Comparison of ENCODE assay signal across 10 cellular contexts in genomic region chr1:233615571-233615970, GRCh38. TPM values are rescaled to one million over a fixed set of nuclear protein-coding genes. Genes with fewer than 3 reads are reported as not detected.
DNase-seq lines count a peak whose midpoint lies in the region; ATAC-seq and TF ChIP-seq lines count a peak whose summit lies in the region.
"Had no signal": no experiment of that assay in that cellular context is flagged by ENCODE, and none has a peak within 500 bp of the region (broad histone marks: within the 10 kb centered on the region; RNA-seq: fewer than 3 reads in every experiment).

No MANE protein-coding gene starts in this region.

- TF ChIP-seq POLR2A in esophagus muscularis mucosa (IDR thresholded peaks at IDR 0.05; ENCODE audit: low read depth), result no peak

- peaks cover 14% of the 10 kb centered on the region for H3K27me3 Mint-ChIP-seq in progenitor cell of endocrine pancreas
- H3K27me3 Mint-ChIP-seq in activated CD8-positive, alpha-beta T cell treated with anti-CD3 and anti-CD28 coated beads, Interleukin-2, amount 10 ng/mL, durations not matched to agents 7 days and 5 days (ENCODE audit: low read depth), result peaks cover 48% of the 10 kb centered on the region
- peaks cover 59 to 73% (median 67%) of the 10 kb centered on the region in 5 donors for H3K27me3 Mint-ChIP-seq in naive thymus-derived CD4-positive, alpha-beta T cell

- H3K36me3 Mint-ChIP-seq in progenitor cell of endocrine pancreas (ENCODE audit: insufficient read depth), result peaks cover 6% of the 10 kb centered on the region
- H3K36me3 Mint-ChIP-seq in activated CD8-positive, alpha-beta T cell treated with anti-CD3 and anti-CD28 coated beads, Interleukin-2, amount 10 ng/mL, durations not matched to agents 7 days and 5 days (ENCODE audit: low read depth), result no peaks in the 10 kb centered on the region
- peaks cover 0 to 3% (median 0%) of the 10 kb centered on the region in 5 donors for H3K36me3 Mint-ChIP-seq in naive thymus-derived CD4-positive, alpha-beta T cell

- CTCF ChIA-PET in HEK293 (lab: Yijun Ruan, JAX), result no interaction called here
- CTCF ChIA-PET in activated CD8-positive, alpha-beta T cell treated with anti-CD3 and anti-CD28 coated beads, Interleukin-2, amount 10 ng/mL, durations not matched to agents 7 days and 5 days (lab: Charles Lee), result no interaction called here
- CTCF ChIA-PET in naive thymus-derived CD4-positive, alpha-beta T cell (lab: Charles Lee), result no interaction called here

- peaks cover 14% of the 10 kb centered on the region for H3K4me1 Mint-ChIP-seq in progenitor cell of endocrine pancreas (ENCODE audit: low read depth)
- peaks cover 4% of the 10 kb centered on the region for H3K4me1 Mint-ChIP-seq in activated CD8-positive, alpha-beta T cell treated with anti-CD3 and anti-CD28 coated beads, Interleukin-2, amount 10 ng/mL, durations not matched to agents 7 days and 5 days (ENCODE audit: low read depth)
- peaks cover 0 to 12% (median 5%) of the 10 kb centered on the region in 7 donors for H3K4me1 Mint-ChIP-seq in naive thymus-derived CD4-positive, alpha-beta T cell

- no peak for ATAC-seq in activated CD8-positive, alpha-beta T cell treated with anti-CD3 and anti-CD28 coated beads, Interleukin-2, amount 10 ng/mL, durations not matched to agents 7 days and 5 days
- ATAC-seq in naive thymus-derived CD4-positive, alpha-beta T cell, result no peak

- H3K4me1 ChIP-seq in HEK293 (ENCODE audit: control insufficient read depth, insufficient read depth, low read length) (peaks cover 3% of the 10 kb centered on the region; the same call in 1 of the 2 replicates), esophagus muscularis mucosa (peaks cover 0 to 22% (median 18%) of the 10 kb centered on the region in 4 donors)
- H3K4me1 ChIP-seq in naive thymus-derived CD4-positive, alpha-beta T cell (ENCODE audit: control insufficient read depth in 2 of 2, insufficient read depth in 2 of 2, low read length in 2 of 2), result no peaks in the 10 kb centered on the region

- no peaks in the 10 kb centered on the region for H3K9me3 Mint-ChIP-seq in progenitor cell of endocrine pancreas (ENCODE audit: low read depth)
- no peaks in the 10 kb centered on the region for H3K9me3 Mint-ChIP-seq in activated CD8-positive, alpha-beta T cell treated with anti-CD3 and anti-CD28 coated beads, Interleukin-2, amount 10 ng/mL, durations not matched to agents 7 days and 5 days (ENCODE audit: insufficient read depth)
- peaks cover 0 to 5% (median 0%) of the 10 kb centered on the region in 11 donors for H3K9me3 Mint-ChIP-seq in naive thymus-derived CD4-positive, alpha-beta T cell

- peak overlapping the region; percentile 53 for H3K27ac Mint-ChIP-seq in progenitor cell of endocrine pancreas
- H3K27ac Mint-ChIP-seq in activated CD8-positive, alpha-beta T cell treated with anti-CD3 and anti-CD28 coated beads, Interleukin-2, amount 10 ng/mL, durations not matched to agents 7 days and 5 days, result no peak overlapping the region
- peak overlapping the region in 1 of 9 donors; percentile 27 for H3K27ac Mint-ChIP-seq in naive thymus-derived CD4-positive, alpha-beta T cell

- TF ChIP-seq EP300 in esophagus muscularis mucosa (IDR thresholded peaks at IDR 0.05), result no peak

- H3K9me3 ChIP-seq in HEK293 (ENCODE audit: control insufficient read depth, insufficient read depth, low read depth, low read length), result no peaks in the 10 kb centered on the region
- H3K9me3 ChIP-seq in esophagus muscularis mucosa, result no peaks in the 10 kb centered on the region
- no peaks in the 10 kb centered on the region for H3K9me3 ChIP-seq in naive thymus-derived CD4-positive, alpha-beta T cell (ENCODE audit: control insufficient read depth in 2 of 3, low read length in 3 of 3)
- H3K9me3 ChIP-seq: spleen had no signal

- POLR2A ChIA-PET in HEK293 (lab: Yijun Ruan, JAX), result no interaction called here
- POLR2A ChIA-PET in activated CD8-positive, alpha-beta T cell treated with anti-CD3 and anti-CD28 coated beads, Interleukin-2, amount 10 ng/mL, durations not matched to agents 7 days and 5 days (lab: Charles Lee), result no interaction called here
- POLR2A ChIA-PET in naive thymus-derived CD4-positive, alpha-beta T cell (lab: Charles Lee), result no interaction called here

- TF ChIP-seq CTCF in HEK293 (tag by site-specific recombination; IDR thresholded peaks at IDR 0.05), result no peak
- no peak for TF ChIP-seq CTCF in VCaP (conservative IDR thresholded peaks at IDR 0.05)
- no peak for TF ChIP-seq CTCF in fibroblast of mammary gland (conservative IDR thresholded peaks at IDR 0.05; ENCODE audit: control insufficient read depth, insufficient read depth, low read depth, low read length)
- TF ChIP-seq CTCF in progenitor cell of endocrine pancreas (IDR thresholded peaks at IDR 0.05; ENCODE audit: unreplicated experiment), result no peak
- no peak for TF ChIP-seq CTCF in esophagus muscularis mucosa (IDR thresholded peaks at IDR 0.05)

- DNase-seq in fibroblast of mammary gland (ENCODE audit: low read depth) (no peak), progenitor cell of endocrine pancreas (ENCODE audit: low spot score, unreplicated experiment) (no peak), SIG-M5 (lab: John Stamatoyannopoulos, UW) (no peak), esophagus muscularis mucosa (ENCODE audit: extremely low spot score) (no peak)
- no peak for DNase-seq in activated CD8-positive, alpha-beta T cell treated with anti-CD3 and anti-CD28 coated beads, Interleukin-2, amount 10 ng/mL, durations not matched to agents 7 days and 5 days
- no peak for DNase-seq in naive thymus-derived CD4-positive, alpha-beta T cell
- DNase-seq: spleen; stimulated activated naive CD4-positive, alpha-beta T cell treated with Interleukin-2 at 50 U/mL for 16 hours had no signal

- WGBS in esophagus muscularis mucosa, result 87% methylated on average over 3 of the region's 3 CpGs

- peak overlapping the region; percentile 91 for H3K4me3 Mint-ChIP-seq in progenitor cell of endocrine pancreas (ENCODE audit: low read depth)
- no peak overlapping the region for H3K4me3 Mint-ChIP-seq in activated CD8-positive, alpha-beta T cell treated with anti-CD3 and anti-CD28 coated beads, Interleukin-2, amount 10 ng/mL, durations not matched to agents 7 days and 5 days
- H3K4me3 Mint-ChIP-seq in naive thymus-derived CD4-positive, alpha-beta T cell, result peak overlapping the region in 1 of 10 donors; percentile 83

- H3K36me3 ChIP-seq in HEK293 (ENCODE audit: control insufficient read depth in 2 of 2, insufficient read depth in 1 of 2, low read length in 2 of 2) (peaks cover 8 to 15% of the 10 kb centered on the region in 2 experiments; a peak in 2 of 3 replicates), esophagus muscularis mucosa (no peaks in the 10 kb centered on the region)
- H3K36me3 ChIP-seq in naive thymus-derived CD4-positive, alpha-beta T cell (ENCODE audit: control insufficient read depth in 2 of 3, insufficient read depth in 3 of 3, low read length in 3 of 3), result no peaks in the 10 kb centered on the region
- H3K36me3 ChIP-seq: spleen had no signal

- H3K27me3 ChIP-seq in esophagus muscularis mucosa, result peaks cover 0 to 52% (median 4%) of the 10 kb centered on the region in 4 donors
- no peaks in the 10 kb centered on the region for H3K27me3 ChIP-seq in naive thymus-derived CD4-positive, alpha-beta T cell (ENCODE audit: control insufficient read depth in 2 of 2, insufficient read depth in 2 of 2, low read length in 2 of 2)

- H3K4me3 ChIP-seq in HEK293 (ENCODE audit: low read depth, low read length), result peak overlapping the region; percentile 94
- peak overlapping the region; percentile 75 for H3K4me3 ChIP-seq in fibroblast of mammary gland (ENCODE audit: control insufficient read depth, low read depth, low read length)
- H3K4me3 ChIP-seq in esophagus muscularis mucosa, result peak overlapping the region in 2 of 4 donors; percentile 57 to 62
- no peak overlapping the region for H3K4me3 ChIP-seq in naive thymus-derived CD4-positive, alpha-beta T cell (ENCODE audit: low read length)

- H3K27ac ChIP-seq in HEK293 (ENCODE audit: extremely low read depth, low read depth, low read length), result no peak overlapping the region
- peak overlapping the region; percentile 77 for H3K27ac ChIP-seq in VCaP
- no peak overlapping the region for H3K27ac ChIP-seq in esophagus muscularis mucosa (replicated peaks in 1 of 4)
- no peak overlapping the region for H3K27ac ChIP-seq in naive thymus-derived CD4-positive, alpha-beta T cell (ENCODE audit: low read depth, low read length)
- H3K27ac ChIP-seq: spleen had no signal

- intact Hi-C loops in esophagus muscularis mucosa (cut with DNase I), result no loop called here
- intact Hi-C loops in naive thymus-derived CD4-positive, alpha-beta T cell (cut with micrococcal nuclease), result loop anchor here in 1 of 2 donors (10.0 kb wide), 1 partner anchor 779 kb away; no protein-coding TSS in a partner anchor

TF ChIP-seq in HEK293, 187 proteins besides CTCF, POLR2A, EP300 and RAD21 (continues in another document):
- TF ChIP-seq KLF10 (tag by site-specific recombination; IDR thresholded peaks at IDR 0.05), result no peak
- TF ChIP-seq ZNF558 (tag by site-specific recombination; IDR thresholded peaks at IDR 0.05), result no peak
- no peak for TF ChIP-seq ZBTB44 (tag by site-specific recombination; IDR thresholded peaks at IDR 0.05)
- peak; percentile 38; the same call in 1 of the 2 replicates for TF ChIP-seq SP7 (tag by site-specific recombination; IDR thresholded peaks at IDR 0.05)
- no peak for TF ChIP-seq ZNF624 (tag by site-specific recombination; IDR thresholded peaks at IDR 0.05)
- TF ChIP-seq ZNF324 (tag by site-specific recombination; IDR thresholded peaks at IDR 0.05), result no peak

RNA-seq across cellular contexts. Expression of gene KCNK1, which starts 1.7 kb away (rescaled TPM):
- 9.4 and 9.7 TPM in 2 replicates for total RNA-seq in progenitor cell of endocrine pancreas
- total RNA-seq in esophagus muscularis mucosa, result 1 to 10 TPM; 1.2 to 2.8 (median 1.7) TPM
- under 1 TPM in 1 of 2 experiments, not detected in 1; 0.18 TPM for total RNA-seq in activated CD8-positive, alpha-beta T cell treated with anti-CD3 and anti-CD28 coated beads, Interleukin-2, amount 10 ng/mL, durations not matched to agents 7 days and 5 days
- total RNA-seq in naive thymus-derived CD4-positive, alpha-beta T cell, result 1 to 10 TPM in 1 of 5 experiments, not detected in 4; 1.1 TPM
- polyA plus RNA-seq in naive thymus-derived CD4-positive, alpha-beta T cell, result not detected
